Comparison of ENCODE assay signal across 8 cellular contexts in the genomic region with DNA sequence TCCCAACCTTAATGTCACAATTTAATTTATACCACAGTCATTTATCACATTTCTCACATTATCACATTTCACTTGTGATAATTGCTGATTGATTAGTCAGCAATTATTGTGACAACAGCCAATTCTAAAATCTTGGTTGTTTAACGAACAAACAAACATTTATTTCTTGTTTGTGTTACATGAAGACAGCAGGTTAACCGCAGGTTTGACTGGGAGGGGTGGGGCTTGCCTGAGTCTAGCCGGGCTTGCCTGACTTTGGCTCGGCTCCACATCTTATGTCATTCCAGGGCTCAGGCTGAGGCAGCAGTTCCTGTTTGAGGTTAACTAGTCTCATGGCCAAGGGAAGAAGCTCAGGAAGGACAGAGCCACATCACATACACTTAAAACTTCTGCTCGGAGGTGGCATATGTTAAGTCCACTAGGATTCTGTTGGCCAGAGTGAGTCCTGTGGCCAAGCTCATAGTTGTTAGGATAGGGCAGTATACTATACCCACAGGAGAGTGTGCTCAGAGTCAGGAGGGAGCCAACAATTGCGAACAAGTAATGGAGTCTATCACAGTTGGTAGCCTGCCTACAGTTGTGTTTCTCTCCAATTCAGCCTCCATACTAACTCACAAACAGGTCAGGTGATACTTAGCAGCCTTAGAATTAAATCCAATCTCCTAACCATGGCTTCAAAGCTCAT.
DNase-seq lines count a peak whose midpoint lies in the region; ATAC-seq, FAIRE-seq and TF ChIP-seq lines count a peak whose summit lies in the region.

No MANE protein-coding gene starts in this region.

- no peak for TF ChIP-seq CTCF in choroid plexus epithelial cell (conservative IDR thresholded peaks at IDR 0.05; ENCODE audit: low read depth, low read length)

- no peak for FAIRE-seq in GM12892 (lab: Jason Lieb, UNC)

- no peaks in the 10 kb centered on the region for H3K9me3 ChIP-seq in mesenchymal stem cell (ENCODE audit: control insufficient read depth, low read length)

- H3K4me3 ChIP-seq in choroid plexus epithelial cell (ENCODE audit: low read depth, low read length) (no peak overlapping the region), mesenchymal stem cell (ENCODE audit: insufficient read depth in 1 of 2, low read depth in 1 of 2, low read length in 2 of 2) (no peak overlapping the region)

- H3K36me3 ChIP-seq in mesenchymal stem cell (ENCODE audit: control insufficient read depth in 1 of 2, insufficient read depth in 2 of 2, low read depth in 1 of 2, low read length in 2 of 2): no peaks in the 10 kb centered on the region

- H2BK15ac ChIP-seq in mesenchymal stem cell (ENCODE audit: low read depth, poor library complexity, severe bottlenecking): no peak overlapping the region

- peak overlapping the region; percentile 45 for H4K8ac ChIP-seq in mesenchymal stem cell (ENCODE audit: low read length)

- H3K27ac ChIP-seq in mesenchymal stem cell (ENCODE audit: low read length, poor library complexity, severe bottlenecking): peak overlapping the region; percentile 6

- no peak overlapping the region for H3K18ac ChIP-seq in mesenchymal stem cell (ENCODE audit: low read depth in 1 of 2, low read length in 2 of 2)

- no peak overlapping the region for H2AFZ ChIP-seq in mesenchymal stem cell (ENCODE audit: low read depth, low read length)

- no peak overlapping the region for H2AK5ac ChIP-seq in mesenchymal stem cell (ENCODE audit: low read length, severe bottlenecking)

- H3K14ac ChIP-seq in mesenchymal stem cell (ENCODE audit: low read length in 2 of 2): no peak overlapping the region

- no peak overlapping the region for H3K4me2 ChIP-seq in mesenchymal stem cell (ENCODE audit: low read length, poor library complexity, severe bottlenecking)

- DNase-seq in Ammon's horn (ENCODE audit: low spot score) (peak; percentile 79), NCI-H774 (lab: John Stamatoyannopoulos, UW) (peak; percentile 75), choroid plexus epithelial cell (ENCODE audit: low read depth) (peak; percentile 90), mesenchymal stem cell (peak; percentile 60), cerebellum (ENCODE audit: low spot score) (no peak), GM12892 (ENCODE audit: insufficient read length) (no peak)
- DNase-seq in stimulated activated naive CD4-positive, alpha-beta T cell treated with Interleukin-2 at 50 U/mL for 16 hours (lab: John Stamatoyannopoulos, UW): no peak

- no peak overlapping the region for H2BK5ac ChIP-seq in mesenchymal stem cell (ENCODE audit: low read depth, low read length, poor library complexity, severe bottlenecking)

- no peak overlapping the region for H3K4ac ChIP-seq in mesenchymal stem cell (ENCODE audit: low read depth in 1 of 2, low read length in 2 of 2)

- no peak overlapping the region for H4K91ac ChIP-seq in mesenchymal stem cell (ENCODE audit: low read length)

- H3K9ac ChIP-seq in mesenchymal stem cell (ENCODE audit: low read length): no peak overlapping the region

- no peak overlapping the region for H2BK12ac ChIP-seq in mesenchymal stem cell (ENCODE audit: low read length in 2 of 2)

- 73% methylated on average over 6 of the region's 6 CpGs for WGBS in mesenchymal stem cell

- H3K4me1 ChIP-seq in mesenchymal stem cell (ENCODE audit: control insufficient read depth, insufficient read depth, low read depth, low read length): peaks cover 3% of the 10 kb centered on the region

- no peaks in the 10 kb centered on the region for H3K27me3 ChIP-seq in mesenchymal stem cell (ENCODE audit: control insufficient read depth in 1 of 2, insufficient read depth in 1 of 2, low read length in 2 of 2)

- ATAC-seq in GM21723 (IDR thresholded peaks at IDR 0.05; ENCODE audit: unreplicated experiment): peak; percentile 69

- no peak overlapping the region for H3K23ac ChIP-seq in mesenchymal stem cell (ENCODE audit: low read length in 2 of 2)

- no peak for TF ChIP-seq POLR2A in GM12892 (IDR thresholded peaks at IDR 0.05; ENCODE audit: low read depth, low read length)

- H3K79me1 ChIP-seq in mesenchymal stem cell (replicated peaks; ENCODE audit: low read length, poor library complexity, severe bottlenecking): no peaks in the 10 kb centered on the region

- H2BK120ac ChIP-seq in mesenchymal stem cell (ENCODE audit: low read depth, low read length): no peak overlapping the region

Comparison
In these comparisons a context has a peak if more than half of its experiments do, and no peak if none do; other contexts are left out.
1. DNase-seq: peak in Ammon's horn (single experiment), NCI-H774 (single experiment), choroid plexus epithelial cell (single experiment) and mesenchymal stem cell (single experiment); none in cerebellum (single experiment), stimulated activated naive CD4-positive, alpha-beta T cell treated with Interleukin-2 at 50 U/mL for 16 hours (single experiment) and GM12892 (single experiment).